ENCODE assay signal across 17 cellular contexts in genomic region chr6:150607044-150607650, GRCh38.
"Had no signal": no experiment of that assay in that cellular context is flagged by ENCODE, and none has a peak within 500 bp of the region (broad histone marks: within the 10 kb centered on the region; RNA-seq: fewer than 3 reads in every experiment).

No MANE protein-coding gene starts in this region.

- H3K4me1 Mint-ChIP-seq: activated naive CD4-positive, alpha-beta T cell treated with anti-CD3 and anti-CD28 coated beads, Interleukin-2, amount 50 U/mL, for 24 hours had no signal

- DNase-seq: activated CD4-positive, alpha-beta T cell treated with anti-CD3 and anti-CD28 coated beads, Interleukin-2, amount 50 U/mL, for 4 hours; activated gamma-delta T cell; left colon; small intestine; stimulated activated CD4-positive, alpha-beta T cell treated with anti-CD3 and anti-CD28 coated beads, Interleukin-4, amount 100 ng/mL, for 4 hours; stimulated activated naive CD4-positive, alpha-beta T cell; SW 1271; T-helper 2 cell; WERI-Rb-1 had no signal

- H2AFZ ChIP-seq: hepatocyte, neural progenitor cell had no signal

- H3K36me3 Mint-ChIP-seq: activated naive CD4-positive, alpha-beta T cell treated with anti-CD3 and anti-CD28 coated beads, Interleukin-2, amount 50 U/mL, for 24 hours had no signal

- ATAC-seq: left colon had no signal

- H3K9me3 ChIP-seq: ascending aorta, prostate gland, thyroid gland had no signal

- H3K4me3 ChIP-seq: ascending aorta, hepatocyte, lung, neural progenitor cell, prostate gland, thyroid gland had no signal

- H3K4me2 ChIP-seq: hepatocyte, neural progenitor cell had no signal

- H3K9ac ChIP-seq: neural progenitor cell had no signal

- H3K4me1 ChIP-seq: neural progenitor cell, prostate gland had no signal

- FAIRE-seq: small intestine had no signal

- H3K27me3 ChIP-seq: ascending aorta, thyroid gland had no signal

- H3K9me3 Mint-ChIP-seq: activated naive CD4-positive, alpha-beta T cell treated with anti-CD3 and anti-CD28 coated beads, Interleukin-2, amount 50 U/mL, for 24 hours; neural progenitor cell had no signal

- H3K27ac Mint-ChIP-seq: activated naive CD4-positive, alpha-beta T cell treated with anti-CD3 and anti-CD28 coated beads, Interleukin-2, amount 50 U/mL, for 24 hours had no signal

- H3K36me3 ChIP-seq: ascending aorta, neural progenitor cell, prostate gland, thyroid gland, WERI-Rb-1 had no signal

- H3K4me3 Mint-ChIP-seq: activated naive CD4-positive, alpha-beta T cell treated with anti-CD3 and anti-CD28 coated beads, Interleukin-2, amount 50 U/mL, for 24 hours; neural progenitor cell had no signal

- H3K27ac ChIP-seq: epithelial cell of prostate, hepatocyte, neural progenitor cell, prostate gland, thyroid gland, WERI-Rb-1 had no signal
